8 cellular contexts compared by ENCODE assay signal in the genomic region with DNA sequence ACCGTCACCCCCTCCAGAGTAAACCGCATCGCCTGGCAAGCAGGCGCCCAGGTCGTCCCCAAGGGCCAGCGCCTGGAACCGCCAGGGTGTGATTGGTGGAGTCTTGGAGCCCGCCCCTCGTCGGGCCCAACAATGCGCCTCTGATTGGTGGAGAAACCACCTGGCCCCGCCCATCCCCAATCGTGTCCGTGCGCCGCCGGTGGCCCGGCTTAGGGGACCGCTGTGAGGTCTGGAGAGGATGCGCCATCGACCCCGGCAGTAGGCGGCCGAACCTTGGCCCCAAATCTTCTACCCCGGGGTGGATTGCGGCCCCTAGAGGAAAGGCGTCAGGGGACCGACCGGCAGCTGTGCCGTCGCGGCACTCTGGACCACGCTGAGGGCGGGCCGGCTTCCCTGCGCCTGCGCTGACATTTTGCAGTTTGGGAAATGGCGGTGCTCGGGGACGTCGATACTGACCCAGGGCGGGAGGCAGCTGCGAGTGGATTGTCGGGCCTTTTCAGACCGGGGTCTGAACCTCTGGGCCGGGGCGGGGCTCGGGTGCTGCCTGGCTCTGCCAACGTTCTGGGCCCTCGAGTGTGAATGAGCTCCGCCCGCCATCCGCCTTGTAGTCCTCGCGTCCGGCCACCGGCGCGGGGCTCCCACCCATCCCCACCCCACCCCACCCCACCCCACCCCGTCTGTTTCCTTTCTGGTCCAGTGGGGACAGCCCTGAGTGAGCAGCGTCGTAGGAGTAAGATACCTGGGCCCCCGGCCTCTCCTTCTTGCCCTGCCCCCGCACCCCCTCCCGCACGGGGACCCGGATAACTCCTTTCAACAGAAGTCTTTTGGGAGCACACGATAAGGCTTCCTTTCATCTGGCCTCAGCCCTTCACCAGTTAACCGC. TPM values are rescaled to one million over a fixed set of nuclear protein-coding genes. Genes with fewer than 3 reads are reported as not detected.
DNase-seq lines count a peak whose midpoint lies in the region; ATAC-seq and TF ChIP-seq lines count a peak whose summit lies in the region.

No MANE protein-coding gene starts in this region.

- DNase-seq in GM10248 (ENCODE audit: extremely low spot score) (peak; percentile 94), NCI-H1092 (lab: John Stamatoyannopoulos, UW) (peak; percentile 97), SKM-1 treated with dmso at 0.1 percent for 144 hours (lab: John Stamatoyannopoulos, UW; ENCODE audit: unreplicated experiment) (peak; percentile 85), Right ventricle myocardium inferior (ENCODE audit: missing footprints) (peak; percentile 98), trophoblast cell (peak; percentile 92 to 95), transverse colon (peak; percentile 96)
- DNase-seq in activated naive CD8-positive, alpha-beta T cell treated with anti-CD3 and anti-CD28 coated beads, Interleukin-2, amount 10 ng/mL, durations not matched to agents 7 days and 5 days, result peak; percentile 93

- peak overlapping the region; percentile 42 for H3K4ac ChIP-seq in trophoblast cell (ENCODE audit: low read depth, low read length)

- H3K4me1 Mint-ChIP-seq in activated naive CD8-positive, alpha-beta T cell treated with anti-CD3 and anti-CD28 coated beads, Interleukin-2, amount 10 ng/mL, durations not matched to agents 7 days and 5 days, result peaks cover 40% of the 10 kb centered on the region

- in situ Hi-C loops in transverse colon (cut with MboI; ENCODE audit: low pct_ligation_motif_present in 1 of 4, low pct_unique_long_range_greater_than_20kb in 1 of 4, low sequenced_read_pairs in 3 of 4), result no loop called here

- no peak overlapping the region for H3K23ac ChIP-seq in trophoblast cell (ENCODE audit: low read length)

- peak; percentile 80 for TF ChIP-seq POLR2A in transverse colon (IDR thresholded peaks at IDR 0.05)

- H3K9ac ChIP-seq in trophoblast cell (ENCODE audit: low read length), result peak overlapping the region; percentile 72

- peaks cover 2% of the 10 kb centered on the region for H3K79me2 ChIP-seq in trophoblast cell (ENCODE audit: control insufficient read depth, insufficient read depth, low read length, poor library complexity)

- H3K79me1 ChIP-seq in trophoblast cell (ENCODE audit: low read length), result peaks cover 7% of the 10 kb centered on the region

- TF ChIP-seq EP300 in transverse colon (IDR thresholded peaks at IDR 0.05; ENCODE audit: low read depth), result no peak

- CTCF ChIA-PET in GM10248 (lab: Yijun Ruan, JAX), result interaction anchor here (1.1 to 5.5 kb wide), 7 partner anchors 11 to 149 kb away, joined by 4 to 81 read pairs (median 11); no protein-coding TSS in a partner anchor

- H3K36me3 Mint-ChIP-seq in activated naive CD8-positive, alpha-beta T cell treated with anti-CD3 and anti-CD28 coated beads, Interleukin-2, amount 10 ng/mL, durations not matched to agents 7 days and 5 days, result peaks cover 35% of the 10 kb centered on the region

- peak overlapping the region; percentile 14 for H4K12ac ChIP-seq in trophoblast cell (ENCODE audit: low read depth, low read length)

- H3K27ac ChIP-seq in trophoblast cell (ENCODE audit: low read depth, low read length) (peak overlapping the region; percentile 86), transverse colon (peak overlapping the region; percentile 84 to 99 (median 88))

- H3K36me3 ChIP-seq in trophoblast cell (ENCODE audit: control insufficient read depth in 1 of 2, insufficient read depth in 2 of 2, low read length in 2 of 2) (peaks cover 36 to 42% of the 10 kb centered on the region in 2 experiments), transverse colon (peaks cover 0 to 14% (median 6%) of the 10 kb centered on the region in 4 donors)

- H3K4me3 Mint-ChIP-seq in activated naive CD8-positive, alpha-beta T cell treated with anti-CD3 and anti-CD28 coated beads, Interleukin-2, amount 10 ng/mL, durations not matched to agents 7 days and 5 days, result peak overlapping the region; percentile 83

- H3K18ac ChIP-seq in trophoblast cell (ENCODE audit: low read length), result peak overlapping the region; percentile 48

- H2BK5ac ChIP-seq in trophoblast cell (ENCODE audit: low read depth, low read length, poor library complexity), result no peak overlapping the region

- H3K9me3 ChIP-seq in trophoblast cell (ENCODE audit: insufficient read depth, low read depth, low read length) (peaks cover 2% of the 10 kb centered on the region), transverse colon (no peaks in the 10 kb centered on the region)

- TF ChIP-seq CTCF in GM10248 (IDR thresholded peaks at IDR 0.05; ENCODE audit: control extremely low read depth, extremely low read depth, low read depth, missing control alignments) (no peak), transverse colon (IDR thresholded peaks at IDR 0.05) (no peak)

- no peaks in the 10 kb centered on the region for H3K27me3 Mint-ChIP-seq in activated naive CD8-positive, alpha-beta T cell treated with anti-CD3 and anti-CD28 coated beads, Interleukin-2, amount 10 ng/mL, durations not matched to agents 7 days and 5 days

- no peak overlapping the region for H2AK5ac ChIP-seq in trophoblast cell (ENCODE audit: low read length)

- no CpG with 5 or more reads among the region's 69 CpGs for WGBS in trophoblast cell (ENCODE audit: extremely low coverage, insufficient coverage, insufficient read length)
- 1% methylated on average over 25 of the region's 69 CpGs; no CpG with 5 or more reads in 1 of the 2 donors for WGBS in transverse colon (ENCODE audit: low coverage in 1 of 2), 2 donors

- H3K27me3 ChIP-seq in trophoblast cell (ENCODE audit: insufficient read depth, low read length), result no peaks in the 10 kb centered on the region
- H3K27me3 ChIP-seq in transverse colon, result no peaks in the 10 kb centered on the region

- H3K4me2 ChIP-seq in trophoblast cell (ENCODE audit: low read length), result peak overlapping the region; percentile 97

- H3K4me1 ChIP-seq in trophoblast cell (ENCODE audit: control insufficient read depth in 1 of 2, insufficient read depth in 2 of 2, low read length in 2 of 2) (peaks cover 5% of the 10 kb centered on the region in 2 experiments), transverse colon (peaks cover 0 to 15% (median 11%) of the 10 kb centered on the region in 4 donors)

- intact Hi-C loops in Right ventricle myocardium inferior (cut with DNase I), result loop anchor here (5.0 kb wide), 1 partner anchor 33 kb away; the partner anchor contains the start of gene SLC2A1
- intact Hi-C loops in transverse colon (cut with DNase I; ENCODE audit: low total_unique reads), result no loop called here

- no peaks in the 10 kb centered on the region for H3K9me3 Mint-ChIP-seq in activated naive CD8-positive, alpha-beta T cell treated with anti-CD3 and anti-CD28 coated beads, Interleukin-2, amount 10 ng/mL, durations not matched to agents 7 days and 5 days

- peak overlapping the region; percentile 87 for H3K27ac Mint-ChIP-seq in activated naive CD8-positive, alpha-beta T cell treated with anti-CD3 and anti-CD28 coated beads, Interleukin-2, amount 10 ng/mL, durations not matched to agents 7 days and 5 days

- POLR2A ChIA-PET in GM10248 (lab: Yijun Ruan, JAX), result interaction anchor here (0.5 to 1.5 kb wide), 3 partner anchors 11 to 50 kb away, joined by 4 to 7 read pairs (median 5); no protein-coding TSS in a partner anchor
- POLR2A ChIA-PET in activated naive CD8-positive, alpha-beta T cell treated with anti-CD3 and anti-CD28 coated beads, Interleukin-2, amount 10 ng/mL, durations not matched to agents 7 days and 5 days (lab: Charles Lee), result interaction anchor here (0.9 to 3.6 kb wide), 14 partner anchors 10 to 157 kb away, joined by 3 to 19 read pairs (median 3); partner anchors contain the start of genes C1orf50, P3H1 and SLC2A1

- peak overlapping the region; percentile 27 for H3K14ac ChIP-seq in trophoblast cell (ENCODE audit: low read length)

- H2BK120ac ChIP-seq in trophoblast cell (ENCODE audit: insufficient read depth, low read length, poor library complexity), result peak overlapping the region; percentile 2

- H2BK12ac ChIP-seq in trophoblast cell (ENCODE audit: low read length), result peak overlapping the region; percentile 26

- peak overlapping the region; percentile 72 for H2AFZ ChIP-seq in trophoblast cell (ENCODE audit: insufficient read depth, low read length, poor library complexity)

- peak overlapping the region; percentile 88 for H4K91ac ChIP-seq in trophoblast cell (ENCODE audit: low read depth, low read length)

- peak overlapping the region; percentile 84 for H4K8ac ChIP-seq in trophoblast cell (ENCODE audit: low read depth, low read length)

- H3K4me3 ChIP-seq in trophoblast cell (ENCODE audit: low read depth, low read length) (peak overlapping the region; percentile 76), transverse colon (peak overlapping the region; percentile 42 to 91 (median 65))

- peak; percentile 93 for ATAC-seq in HG02571 (IDR thresholded peaks at IDR 0.05; ENCODE audit: unreplicated experiment)
- peak; percentile 91 for ATAC-seq in activated naive CD8-positive, alpha-beta T cell treated with anti-CD3 and anti-CD28 coated beads, Interleukin-2, amount 10 ng/mL, durations not matched to agents 7 days and 5 days (ENCODE audit: low read depth)
- peak; percentile 99 for ATAC-seq in Right ventricle myocardium inferior

RNA-seq across cellular contexts. Expression of gene SLC2A1, which starts 34.2 kb away (rescaled TPM):
- total RNA-seq in activated naive CD8-positive, alpha-beta T cell treated with anti-CD3 and anti-CD28 coated beads, Interleukin-2, amount 10 ng/mL, durations not matched to agents 7 days and 5 days, result 10 to 100 TPM; 80.8 to 82.3 TPM
- 46.4 TPM for total RNA-seq in Right ventricle myocardium inferior
- polyA plus RNA-seq in trophoblast cell (2013), result 1,633 and 1,681 TPM in 2 replicates
- 10 to 100 TPM; 37.2 to 98.9 (median 69.1) TPM for total RNA-seq in transverse colon

Comparison
In these comparisons a context has a peak if more than half of its experiments do, and no peak if none do; other contexts are left out.
1. Peak in every context shown above with its lines: DNase-seq, ATAC-seq, H3K4me3 ChIP-seq and H3K27ac ChIP-seq.